Comparison of ENCODE assay signal across 8 cellular contexts in the genomic region with DNA sequence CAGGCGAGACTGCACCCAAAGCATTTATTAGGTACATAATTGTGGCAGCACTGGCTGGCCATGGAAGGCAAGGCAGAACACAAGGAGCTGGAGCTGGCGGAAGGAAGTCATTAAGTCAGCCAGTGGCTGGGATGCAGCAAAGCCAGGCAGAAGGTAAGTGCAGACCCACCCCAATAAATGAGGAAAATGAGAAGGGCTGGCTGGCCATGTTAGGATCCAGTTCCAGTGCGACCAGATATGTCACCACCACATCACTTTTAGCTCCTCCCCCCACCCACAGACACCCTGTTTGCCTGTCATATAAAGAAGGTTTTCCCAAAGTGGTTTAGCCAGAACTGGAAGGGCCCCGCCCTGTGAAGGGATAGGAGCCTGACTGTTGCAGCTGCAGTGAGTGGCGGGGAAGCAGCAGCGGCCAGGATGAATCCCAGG. TPM values are rescaled to one million over a fixed set of nuclear protein-coding genes. Genes with fewer than 3 reads are reported as not detected.
DNase-seq lines count a peak whose midpoint lies in the region; ATAC-seq and TF ChIP-seq lines count a peak whose summit lies in the region.

A gene (plus strand): TSS at position 328 of the 429 bp plus-strand sequence. CDS start 7,153 bp downstream, outside the sequence.

- ATAC-seq in HG02885 (IDR thresholded peaks at IDR 0.05; ENCODE audit: poor library complexity, unreplicated experiment): no peak

- TF ChIP-seq CTCF in BJ (IDR thresholded peaks at IDR 0.05; ENCODE audit: insufficient read depth, low read depth, low read length) (no peak), chondrocyte (IDR thresholded peaks at IDR 0.05) (no peak)

- H3K36me3 Mint-ChIP-seq in chondrocyte (ENCODE audit: low read depth): no peaks in the 10 kb centered on the region

- H3K27me3 Mint-ChIP-seq in chondrocyte (ENCODE audit: low read depth): no peaks in the 10 kb centered on the region

- H3K36me3 ChIP-seq in BJ (ENCODE audit: control insufficient read depth, insufficient read depth, low read length): peaks cover 1% of the 10 kb centered on the region; the same call in 1 of the 2 replicates

- H3K4me3 Mint-ChIP-seq in chondrocyte (ENCODE audit: unreplicated experiment): no peak within 1 kb of the TSS

- H3K4me3 ChIP-seq in BJ (ENCODE audit: low read depth, low read length): no peak within 1 kb of the TSS

- H3K27ac Mint-ChIP-seq in chondrocyte (ENCODE audit: unreplicated experiment): peak within 1 kb of the TSS; percentile 95

- POLR2A ChIA-PET in BJ (lab: Charles Lee): interaction anchor here (0.6 kb wide), 1 partner anchor 9 kb away, joined by 15 read pairs; no protein-coding TSS in a partner anchor
- POLR2A ChIA-PET in HEK293T (lab: Yijun Ruan, JAX): interaction anchor here (0.8 to 1.5 kb wide), 2 partner anchors 9 to 63 kb away, joined by 3 to 7 read pairs; no protein-coding TSS in a partner anchor

- no peaks in the 10 kb centered on the region for H3K9me3 Mint-ChIP-seq in chondrocyte (ENCODE audit: low read depth)

- CTCF ChIA-PET in BJ (lab: Yijun Ruan, JAX) (no interaction called here), HEK293T (lab: Yijun Ruan, JAX) (no interaction called here)

- H3K4me1 Mint-ChIP-seq in chondrocyte (ENCODE audit: low read depth): peaks cover 51% of the 10 kb centered on the region

- no peaks in the 10 kb centered on the region for H3K27me3 ChIP-seq in BJ (ENCODE audit: control insufficient read depth, insufficient read depth, low read length)

- DNase-seq in BJ (ENCODE audit: low read depth): no peak
- peak; percentile 42 for DNase-seq in NCI-H187 treated with DMSO at 0.1 percent for 48 hours (lab: John Stamatoyannopoulos, UW)
- DNase-seq in chondrocyte (ENCODE audit: low spot score): no peak
- no peak for DNase-seq in mucosa of gallbladder (ENCODE audit: low spot score)
- DNase-seq in NCI-H226: no peak
- DNase-seq in HEK293T (ENCODE audit: extremely low spot score): no peak
- no peak for DNase-seq in AG20443 (ENCODE audit: low spot score)

TF ChIP-seq in HEK293T, 16 proteins besides CTCF, POLR2A, EP300 and RAD21:
- TF ChIP-seq SP1 (IDR thresholded peaks at IDR 0.05) (no peak), SUZ12 (IDR thresholded peaks at IDR 0.05) (no peak), FOXK2 (IDR thresholded peaks at IDR 0.05) (no peak), L3MBTL2 (conservative IDR thresholded peaks at IDR 0.05) (no peak)

RNA-seq across cellular contexts. Expression of the gene that starts here (rescaled TPM):
- 19.6 and 30.9 TPM in 2 replicates for polyA plus RNA-seq in BJ (2011; rRNA removed)
- polyA minus RNA-seq in BJ (2011; rRNA and poly(A)+ RNA removed): 26.6 and 31.0 TPM in 2 replicates
- total RNA-seq in chondrocyte (66.2 to 118 TPM (median 71.1 TPM) in 3 replicates), mucosa of gallbladder (33.8 TPM)
